Comparison of ENCODE assay signal across 12 cellular contexts in the genomic region with DNA sequence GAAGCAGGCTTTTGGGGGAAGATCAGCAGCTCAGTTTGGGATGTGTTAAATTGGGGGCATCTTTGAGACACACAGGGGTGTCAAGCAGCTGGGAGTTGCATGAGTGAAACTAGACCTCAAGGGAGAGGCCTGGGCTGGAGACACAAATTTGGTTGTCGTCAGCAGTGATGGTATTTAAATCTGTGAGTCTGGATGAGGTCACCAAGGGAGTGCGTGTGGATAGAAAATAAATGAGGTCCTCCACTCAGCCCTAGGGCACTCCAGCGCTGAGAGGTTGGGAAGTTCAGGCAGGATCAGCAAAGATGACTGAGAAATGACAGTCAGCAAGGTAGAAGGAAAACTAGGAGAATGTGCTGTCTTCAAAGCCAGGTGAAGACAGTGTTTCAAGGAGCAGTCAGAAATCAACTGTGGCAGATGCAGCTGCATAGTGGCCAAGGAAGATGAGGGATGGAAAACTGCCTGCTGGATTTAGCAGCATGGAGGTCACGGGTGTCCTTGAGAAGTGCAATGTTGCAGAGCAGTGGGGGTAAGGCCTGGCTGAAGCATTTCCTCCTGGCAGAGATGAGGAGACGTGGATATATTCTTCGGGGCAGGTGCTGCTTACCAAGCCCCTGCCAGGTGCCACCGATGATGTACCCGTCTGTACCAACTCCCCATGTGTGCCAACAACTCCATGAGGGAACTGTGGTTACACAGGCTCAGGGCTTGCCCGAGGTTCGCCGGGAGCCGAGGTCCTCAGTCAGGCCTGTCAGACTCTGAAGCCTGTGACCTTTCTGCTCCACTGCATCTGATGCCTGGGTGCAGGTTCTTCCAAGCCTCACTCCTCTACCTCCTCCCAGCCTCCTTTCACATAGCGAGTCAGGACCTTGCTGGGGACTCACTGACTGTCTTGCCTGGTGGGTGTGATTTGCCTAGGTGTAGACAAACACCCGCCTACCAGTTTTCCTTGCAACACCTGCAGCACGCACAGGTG. TPM values are rescaled to one million over a fixed set of nuclear protein-coding genes. Genes with fewer than 3 reads are reported as not detected.
DNase-seq lines count a peak whose midpoint lies in the region; ATAC-seq lines count a peak whose summit lies in the region.
"Had no signal": no experiment of that assay in that cellular context is flagged by ENCODE, and none has a peak within 500 bp of the region (broad histone marks: within the 10 kb centered on the region; RNA-seq: fewer than 3 reads in every experiment).

No MANE protein-coding gene starts in this region.

- DNase-seq in activated T-cell treated with anti-CD3 and anti-CD28 coated beads, Interleukin-2, amount 50 U/mL, for 24 hours: no peak
- no peak for DNase-seq in activated T-cell treated with anti-CD3 and anti-CD28 coated beads, Interleukin-2, amount 50 U/mL, for 1 hour
- DNase-seq in amniotic epithelial cell (ENCODE audit: low read depth) (peak; percentile 50), right cardiac atrium (peak in 2 of 3 donors; percentile 37 to 44), stromal cell of bone marrow (ENCODE audit: low read depth) (peak; percentile 41), islet precursor cell (no peak), amygdala (lab: John Stamatoyannopoulos, UW) (no peak)
- DNase-seq: NCI-H748 treated with DMSO at 0.1 percent for 48 hours had no signal

- no peaks in the 10 kb centered on the region for H3K27me3 Mint-ChIP-seq in activated T-cell treated with anti-CD3 and anti-CD28 coated beads, Interleukin-2, amount 50 U/mL, for 24 hours

- H3K27ac Mint-ChIP-seq in activated T-cell treated with anti-CD3 and anti-CD28 coated beads, Interleukin-2, amount 50 U/mL, for 24 hours: peak overlapping the region; percentile 76

- H3K4me1 ChIP-seq in right cardiac atrium (ENCODE audit: control insufficient read depth, insufficient read depth, low read length): peaks cover 21% of the 10 kb centered on the region

- intact Hi-C loops in right cardiac atrium (cut with DNase I): no loop called here

- H3K4me3 ChIP-seq in right cardiac atrium (ENCODE audit: low read length): no peak overlapping the region
- H3K4me3 ChIP-seq: GM12878 had no signal

- H3K4me3 Mint-ChIP-seq in activated T-cell treated with anti-CD3 and anti-CD28 coated beads, Interleukin-2, amount 50 U/mL, for 24 hours: no peak overlapping the region

- H3K9me3 Mint-ChIP-seq in activated T-cell treated with anti-CD3 and anti-CD28 coated beads, Interleukin-2, amount 50 U/mL, for 24 hours: no peaks in the 10 kb centered on the region

- peaks cover 42% of the 10 kb centered on the region for H3K4me1 Mint-ChIP-seq in activated T-cell treated with anti-CD3 and anti-CD28 coated beads, Interleukin-2, amount 50 U/mL, for 24 hours (ENCODE audit: low read depth)

- H3K27me3 ChIP-seq in right cardiac atrium (ENCODE audit: control insufficient read depth, insufficient read depth): no peaks in the 10 kb centered on the region

- peak overlapping the region; percentile 75 for H3K27ac ChIP-seq in right cardiac atrium (ENCODE audit: low read length)

- no peaks in the 10 kb centered on the region for H3K9me3 ChIP-seq in right cardiac atrium (ENCODE audit: control insufficient read depth, low read length)

- H3K36me3 Mint-ChIP-seq in activated T-cell treated with anti-CD3 and anti-CD28 coated beads, Interleukin-2, amount 50 U/mL, for 24 hours (ENCODE audit: low read depth): peaks cover 80% of the 10 kb centered on the region

- ATAC-seq in right cardiac atrium (peak in 1 of 2 donors; percentile 38), HG02763 (IDR thresholded peaks at IDR 0.05; ENCODE audit: unreplicated experiment) (no peak)
- ATAC-seq: GM12878, HCT116, HepG2 had no signal

- WGBS in right cardiac atrium: 70% methylated on average over 15 of the region's 15 CpGs

RNA-seq across cellular contexts. Expression of gene MAP7D1, which starts 11.3 kb away (rescaled TPM):
- total RNA-seq in right cardiac atrium: 100 to 1,000 TPM; 285 to 403 (median 374) TPM
- 330 TPM for polyA plus RNA-seq in right cardiac atrium

RNA-seq across cellular contexts. Expression of gene TRAPPC3, which starts 17.9 kb away (rescaled TPM):
- total RNA-seq in right cardiac atrium: 10 to 100 TPM; 58.5 to 67.2 (median 64.0) TPM
- 73.6 TPM for polyA plus RNA-seq in right cardiac atrium

RNA-seq across cellular contexts. Expression of gene COL8A2, which starts 42.2 kb away (rescaled TPM):
- total RNA-seq in right cardiac atrium: 1 to 10 TPM; 2.7 to 4.1 (median 3.3) TPM
- polyA plus RNA-seq in right cardiac atrium: 2.4 TPM
- total RNA-seq: GM12878 had no signal

RNA-seq across cellular contexts. Expression of gene THRAP3, which starts 57.0 kb away (rescaled TPM):
- total RNA-seq in right cardiac atrium: 10 to 100 TPM; 66.3 to 85.5 (median 77.3) TPM
- polyA plus RNA-seq in right cardiac atrium: 32.6 TPM

Comparison
In these comparisons a context has a peak if more than half of its experiments do, and no peak if none do; other contexts are left out.
1. DNase-seq: peak in amniotic epithelial cell (single experiment), right cardiac atrium (2 of 3) and stromal cell of bone marrow (single experiment); none in activated T-cell treated with anti-CD3 and anti-CD28 coated beads, Interleukin-2, amount 50 U/mL, for 24 hours (single experiment), activated T-cell treated with anti-CD3 and anti-CD28 coated beads, Interleukin-2, amount 50 U/mL, for 1 hour (single experiment), islet precursor cell (single experiment) and amygdala (0 of 56).